19 cellular contexts compared by ENCODE assay signal in the genomic region with DNA sequence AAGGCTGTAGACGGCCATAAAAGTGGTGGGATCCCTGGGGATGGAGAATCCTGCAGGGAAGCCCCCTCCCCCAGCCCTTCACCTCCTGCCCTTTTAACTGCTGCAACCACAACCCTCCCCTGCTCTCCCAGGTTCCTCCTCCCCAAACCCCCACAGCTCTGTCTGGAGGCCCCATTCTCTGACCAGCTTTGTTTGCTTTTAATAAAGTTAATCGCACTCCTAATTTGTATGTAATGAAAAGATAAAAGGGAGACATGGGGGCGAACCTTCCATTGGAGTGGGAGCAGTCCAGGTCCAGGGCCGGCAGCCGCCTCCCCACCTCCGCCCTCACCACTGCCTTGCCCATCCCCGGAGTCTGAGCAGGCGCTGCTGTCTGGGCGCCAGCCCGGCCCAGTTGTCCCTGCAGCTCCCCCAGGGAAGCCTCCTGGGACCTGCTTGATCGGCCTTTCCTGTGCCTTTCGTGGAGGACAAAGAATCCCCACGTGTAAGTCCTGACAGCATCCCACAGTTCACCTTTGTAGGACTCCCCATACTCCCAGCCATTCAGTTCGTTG.
A peak's percentile ranks its signal among the peaks of the same experiment; 100 is the strongest.
DNase-seq lines count a peak whose midpoint lies in the region; ATAC-seq, FAIRE-seq and TF ChIP-seq lines count a peak whose summit lies in the region.
"Had no signal": no experiment of that assay in that cellular context is flagged by ENCODE, and none has a peak within 500 bp of the region (broad histone marks: within the 10 kb centered on the region; RNA-seq: fewer than 3 reads in every experiment).

No MANE protein-coding gene starts in this region.

- DNase-seq in GM23338 (ENCODE audit: low spot score) (no peak), NB4 (ENCODE audit: low read depth) (peak; percentile 2), left kidney (ENCODE audit: low read depth, low spot score) (peak; percentile 83), small intestine (peak; percentile 0), DMS53 treated with DMSO at 0.1 percent for 48 hours (lab: John Stamatoyannopoulos, UW; ENCODE audit: unreplicated experiment) (no peak), dermis blood vessel endothelial cell (no peak), NCI-H524 (lab: John Stamatoyannopoulos, UW) (no peak)
- DNase-seq: CD4-positive, alpha-beta T cell; DMS79 treated with DMSO at 0.1 percent for 48 hours; HCEC 1CT; NCI-H1436; NCI-H2029 treated with DMSO at 0.1 percent for 48 hours; NCI-H226; NCI-H526 treated with DMSO at 0.1 percent for 48 hours; PC-9; SJCRH30 had no signal

- H3K4me1 Mint-ChIP-seq in GM23338, result peaks cover 4% of the 10 kb centered on the region; the same call in 1 of the 3 replicates

- H3K27me3 ChIP-seq in GM23338 (ENCODE audit: insufficient read depth), result no peaks in the 10 kb centered on the region
- no peaks in the 10 kb centered on the region for H3K27me3 ChIP-seq in small intestine (ENCODE audit: control insufficient read depth in 2 of 2, insufficient read depth in 2 of 2, low read length in 2 of 2)
- H3K27me3 ChIP-seq: SJCRH30 had no signal

- no peak for FAIRE-seq in small intestine (lab: Jason Lieb, UNC)
- FAIRE-seq: G401.6, GM12878, K562 had no signal

- TF ChIP-seq CTCF in GM23338 (conservative IDR thresholded peaks at IDR 0.05; ENCODE audit: low read depth in 2 of 2) (no peak), NB4 (IDR thresholded peaks at IDR 0.05; ENCODE audit: low read depth, low read length) (no peak)

- no peaks in the 10 kb centered on the region for H3K9me3 ChIP-seq in small intestine (ENCODE audit: control insufficient read depth, low read depth)
- H3K9me3 ChIP-seq: SJCRH30 had no signal

- H3K27ac Mint-ChIP-seq in GM23338, result no peak overlapping the region
- H3K27ac Mint-ChIP-seq: CD4-positive, alpha-beta T cell had no signal

- no peaks in the 10 kb centered on the region for H3K27me3 Mint-ChIP-seq in GM23338 (ENCODE audit: insufficient read depth, low read depth, poor library complexity)
- H3K27me3 Mint-ChIP-seq: CD4-positive, alpha-beta T cell had no signal

- no peak overlapping the region for H3K4me2 ChIP-seq in GM23338
- H3K4me2 ChIP-seq: PC-9 had no signal

- H4K20me1 ChIP-seq in GM23338 (replicated peaks; ENCODE audit: insufficient read depth), result no peaks in the 10 kb centered on the region

- H3K4me3 ChIP-seq in GM23338, result no peak overlapping the region
- no peak overlapping the region for H3K4me3 ChIP-seq in NB4 (ENCODE audit: low read depth, low read length)
- H3K4me3 ChIP-seq in small intestine (ENCODE audit: low read depth in 1 of 2, low read length in 2 of 2), result no peak overlapping the region
- H3K4me3 ChIP-seq: GM12878, K562, PC-9, SJCRH30 had no signal

- no peaks in the 10 kb centered on the region for H3K9me3 Mint-ChIP-seq in GM23338
- H3K9me3 Mint-ChIP-seq: CD4-positive, alpha-beta T cell had no signal

- no peaks in the 10 kb centered on the region for H3F3A ChIP-seq in GM23338 (replicated peaks; ENCODE audit: low read depth)

- no peaks in the 10 kb centered on the region for H3K79me2 ChIP-seq in GM23338 (replicated peaks; ENCODE audit: insufficient read depth)

- H2AFZ ChIP-seq in GM23338, result no peak overlapping the region
- H2AFZ ChIP-seq: PC-9 had no signal

- WGBS in small intestine, 3 donors, result 39 to 46% (median 40%) methylated on average over 13 to 14 of the region's 14 CpGs

- no peak overlapping the region for H3K4me3 Mint-ChIP-seq in GM23338
- H3K4me3 Mint-ChIP-seq: CD4-positive, alpha-beta T cell had no signal

- H3K36me3 Mint-ChIP-seq in GM23338 (ENCODE audit: low read depth), result no peaks in the 10 kb centered on the region

- no peaks in the 10 kb centered on the region for H3K36me3 ChIP-seq in GM23338 (ENCODE audit: insufficient read depth)
- no peaks in the 10 kb centered on the region for H3K36me3 ChIP-seq in small intestine (ENCODE audit: control insufficient read depth in 2 of 2, insufficient read depth in 2 of 2, low read length in 2 of 2)
- H3K36me3 ChIP-seq: SJCRH30 had no signal

- ATAC-seq in GM23338, result peak; percentile 40
- ATAC-seq: GM12878, K562 had no signal

- H3K27ac ChIP-seq in GM23338 (ENCODE audit: low read depth), result no peak overlapping the region
- H3K27ac ChIP-seq in small intestine (ENCODE audit: low read depth in 1 of 2, low read length in 1 of 2), result no peak overlapping the region
- H3K27ac ChIP-seq: PC-9, SJCRH30 had no signal

- no peak for TF ChIP-seq POLR2A in NB4 (IDR thresholded peaks at IDR 0.05; ENCODE audit: extremely low read depth, insufficient read length)

- H3K9me2 ChIP-seq in GM23338 (ENCODE audit: insufficient read depth), result no peaks in the 10 kb centered on the region

- H3K4me1 ChIP-seq in GM23338 (ENCODE audit: insufficient read depth), result no peaks in the 10 kb centered on the region; the same call in 1 of the 2 replicates
- H3K4me1 ChIP-seq in small intestine (ENCODE audit: control insufficient read depth in 2 of 2, insufficient read depth in 1 of 2, low read depth in 1 of 2, low read length in 1 of 2), result no peaks in the 10 kb centered on the region
- H3K4me1 ChIP-seq: SJCRH30 had no signal

TF ChIP-seq in GM23338, 12 proteins besides CTCF, POLR2A, EP300 and RAD21 (continues in another document):
- TF ChIP-seq NANOG (IDR thresholded peaks at IDR 0.05; ENCODE audit: borderline replicate concordance) (no peak), CREB1 (CRISPR knock-in tag; IDR thresholded peaks at IDR 0.05; ENCODE audit: low read depth) (no peak), EZH2phosphoT487 (IDR thresholded peaks at IDR 0.05; ENCODE audit: unreplicated experiment) (no peak), STAT1 (IDR thresholded peaks at IDR 0.05; ENCODE audit: unreplicated experiment) (no peak), POLR2AphosphoS5 (IDR thresholded peaks at IDR 0.05; ENCODE audit: low read depth) (no peak), EZH2 (IDR thresholded peaks at IDR 0.05; ENCODE audit: low read depth, unreplicated experiment) (no peak), ZNF114 (CRISPR knock-in tag; IDR thresholded peaks at IDR 0.05) (no peak)
- TF ChIP-seq, protein P1, sequence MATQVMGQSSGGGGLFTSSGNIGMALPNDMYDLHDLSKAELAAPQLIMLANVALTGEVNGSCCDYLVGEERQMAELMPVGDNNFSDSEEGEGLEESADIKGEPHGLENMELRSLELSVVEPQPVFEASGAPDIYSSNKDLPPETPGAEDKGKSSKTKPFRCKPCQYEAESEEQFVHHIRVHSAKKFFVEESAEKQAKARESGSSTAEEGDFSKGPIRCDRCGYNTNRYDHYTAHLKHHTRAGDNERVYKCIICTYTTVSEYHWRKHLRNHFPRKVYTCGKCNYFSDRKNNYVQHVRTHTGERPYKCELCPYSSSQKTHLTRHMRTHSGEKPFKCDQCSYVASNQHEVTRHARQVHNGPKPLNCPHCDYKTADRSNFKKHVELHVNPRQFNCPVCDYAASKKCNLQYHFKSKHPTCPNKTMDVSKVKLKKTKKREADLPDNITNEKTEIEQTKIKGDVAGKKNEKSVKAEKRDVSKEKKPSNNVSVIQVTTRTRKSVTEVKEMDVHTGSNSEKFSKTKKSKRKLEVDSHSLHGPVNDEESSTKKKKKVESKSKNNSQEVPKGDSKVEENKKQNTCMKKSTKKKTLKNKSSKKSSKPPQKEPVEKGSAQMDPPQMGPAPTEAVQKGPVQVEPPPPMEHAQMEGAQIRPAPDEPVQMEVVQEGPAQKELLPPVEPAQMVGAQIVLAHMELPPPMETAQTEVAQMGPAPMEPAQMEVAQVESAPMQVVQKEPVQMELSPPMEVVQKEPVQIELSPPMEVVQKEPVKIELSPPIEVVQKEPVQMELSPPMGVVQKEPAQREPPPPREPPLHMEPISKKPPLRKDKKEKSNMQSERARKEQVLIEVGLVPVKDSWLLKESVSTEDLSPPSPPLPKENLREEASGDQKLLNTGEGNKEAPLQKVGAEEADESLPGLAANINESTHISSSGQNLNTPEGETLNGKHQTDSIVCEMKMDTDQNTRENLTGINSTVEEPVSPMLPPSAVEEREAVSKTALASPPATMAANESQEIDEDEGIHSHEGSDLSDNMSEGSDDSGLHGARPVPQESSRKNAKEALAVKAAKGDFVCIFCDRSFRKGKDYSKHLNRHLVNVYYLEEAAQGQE (IDR thresholded peaks at IDR 0.05; ENCODE audit: unreplicated experiment), result no peak
- TF ChIP-seq, protein P2, sequence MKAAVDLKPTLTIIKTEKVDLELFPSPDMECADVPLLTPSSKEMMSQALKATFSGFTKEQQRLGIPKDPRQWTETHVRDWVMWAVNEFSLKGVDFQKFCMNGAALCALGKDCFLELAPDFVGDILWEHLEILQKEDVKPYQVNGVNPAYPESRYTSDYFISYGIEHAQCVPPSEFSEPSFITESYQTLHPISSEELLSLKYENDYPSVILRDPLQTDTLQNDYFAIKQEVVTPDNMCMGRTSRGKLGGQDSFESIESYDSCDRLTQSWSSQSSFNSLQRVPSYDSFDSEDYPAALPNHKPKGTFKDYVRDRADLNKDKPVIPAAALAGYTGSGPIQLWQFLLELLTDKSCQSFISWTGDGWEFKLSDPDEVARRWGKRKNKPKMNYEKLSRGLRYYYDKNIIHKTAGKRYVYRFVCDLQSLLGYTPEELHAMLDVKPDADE (IDR thresholded peaks at IDR 0.05), result no peak

Comparison
In these comparisons a context has a peak if more than half of its experiments do, and no peak if none do; other contexts are left out.
1. DNase-seq: peak in NB4 (single experiment), left kidney (single experiment) and small intestine (single experiment); none in GM23338 (single experiment), DMS53 treated with DMSO at 0.1 percent for 48 hours (single experiment), dermis blood vessel endothelial cell (single experiment) and NCI-H524 (0 of 2).